ENCODE assay signal across 33 cellular contexts in genomic region chr1:96983866-96984265, GRCh38.
"Had no signal": no experiment of that assay in that cellular context is flagged by ENCODE, and none has a peak within 500 bp of the region (broad histone marks: within the 10 kb centered on the region; RNA-seq: fewer than 3 reads in every experiment).

No MANE protein-coding gene starts in this region.

- H3K4me1 ChIP-seq: adrenal gland, ascending aorta, body of pancreas, breast epithelium had no signal

- H3K4me3 ChIP-seq: adrenal gland, ascending aorta, body of pancreas, breast epithelium, cardiac muscle cell had no signal

- H3K27ac ChIP-seq: adrenal gland, ascending aorta, body of pancreas, brain microvascular endothelial cell, breast epithelium, cardiac muscle cell had no signal

- H3K27me3 ChIP-seq: adrenal gland, ascending aorta, body of pancreas, brain microvascular endothelial cell, breast epithelium, cardiac muscle cell had no signal

- H3K36me3 ChIP-seq: adrenal gland, ascending aorta, brain microvascular endothelial cell, breast epithelium, cardiac muscle cell had no signal

- FAIRE-seq: astrocyte, bronchial epithelial cell had no signal

- DNase-seq: activated effector memory CD4-positive, alpha-beta T cell treated with anti-CD3 and anti-CD28 coated beads, Interleukin-2, amount 50 U/mL, for 16 hours; activated effector memory CD4-positive, alpha-beta T cell treated with Interleukin-2 at 50 U/mL for 16 hours; activated gamma-delta T cell; activated gamma-delta T cell treated with Interleukin-2 at 50 U/mL for 16 hours; activated naive CD4-positive, alpha-beta T cell; activated naive CD4-positive, alpha-beta T cell treated with anti-CD3 and anti-CD28 coated beads for 36 hours; activated naive CD4-positive, alpha-beta T cell treated with anti-CD3 and anti-CD28 coated beads, Interleukin-2, amount 10 ng/mL, durations not matched to agents 7 days and 5 days; activated naive CD4-positive, alpha-beta T cell treated with anti-CD3 and anti-CD28 coated beads, Interleukin-2, amount 50 U/mL, for 16 hours; activated naive CD4-positive, alpha-beta T cell treated with Interleukin-2 at 50 U/mL for 16 hours; activated naive CD8-positive, alpha-beta T cell treated with anti-CD3 and anti-CD28 coated beads for 36 hours; activated naive CD8-positive, alpha-beta T cell treated with anti-CD3 and anti-CD28 coated beads, Interleukin-2, amount 10 ng/mL, durations not matched to agents 7 days and 5 days; activated naive CD8-positive, alpha-beta T cell treated with anti-CD3 and anti-CD28 coated beads, Interleukin-2, amount 50 U/mL, for 24 hours; activated T-cell treated with anti-CD3 and anti-CD28 coated beads for 4 hours; activated T-cell treated with anti-CD3 and anti-CD28 coated beads, Interleukin-2, amount 50 U/mL, for 1 hour; activated T-cell treated with anti-CD3 and anti-CD28 coated beads, Interleukin-2, amount 50 U/mL, for 24 hours; activated T-cell treated with anti-CD3 and anti-CD28 coated beads, Interleukin-2, amount 50 U/mL, for 4 hours; activated T-cell treated with anti-CD3 and anti-CD28 coated beads, Interleukin-2, amount 50 U/mL, for 48 hours; activated T-cell treated with anti-CD3 and anti-CD28 coated beads, Interleukin-2, amount 50 U/mL, for 72 hours; adrenal gland; amniotic stem cell; amygdala; anterior cingulate cortex; aorta; body of pancreas; brain microvascular endothelial cell; caudate nucleus; central memory CD4-positive, alpha-beta T cell; cerebellar nuclear complex had no signal

- H3K9me3 ChIP-seq: adrenal gland, ascending aorta, body of pancreas, breast epithelium had no signal
